ENCODE assay signal across 9 cellular contexts in the genomic region with DNA sequence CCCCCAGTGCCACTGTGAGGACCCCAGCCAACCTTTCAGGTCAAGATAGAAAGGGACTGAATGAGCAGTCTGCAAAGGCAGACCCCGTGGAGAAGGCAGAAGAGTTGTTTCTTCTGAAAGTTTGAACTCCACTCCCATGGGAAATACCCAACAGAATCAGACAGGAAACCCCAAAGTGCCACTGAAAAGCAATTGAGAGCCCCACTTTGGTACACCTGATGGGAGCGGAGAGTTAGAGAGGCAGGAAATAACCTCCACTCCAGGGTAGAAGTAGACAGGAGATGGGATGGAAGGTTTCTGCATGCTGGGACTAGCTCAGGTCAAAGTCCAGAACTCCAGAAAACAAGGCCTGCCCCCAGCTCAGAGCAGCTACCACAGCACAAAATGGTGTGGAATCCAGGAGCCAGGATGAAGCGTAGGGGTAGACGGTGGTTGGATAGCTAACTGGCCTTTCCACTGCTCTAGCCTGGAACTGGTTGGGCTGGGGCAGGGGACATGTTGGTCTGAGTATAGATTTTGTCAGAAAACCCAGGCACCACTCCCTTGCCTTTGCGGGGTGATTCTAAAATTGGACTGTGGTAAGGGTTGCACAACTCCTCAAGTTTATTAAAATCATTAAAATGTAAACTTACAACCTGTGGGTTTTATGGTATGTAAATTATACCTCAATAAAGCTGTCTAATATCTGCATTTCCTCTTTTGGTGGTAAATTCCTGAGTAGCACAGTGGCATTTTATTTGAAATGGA. TPM values are rescaled to one million over a fixed set of nuclear protein-coding genes. Genes with fewer than 3 reads are reported as not detected.
DNase-seq lines count a peak whose midpoint lies in the region; ATAC-seq lines count a peak whose summit lies in the region.
"Had no signal": no experiment of that assay in that cellular context is flagged by ENCODE, and none has a peak within 500 bp of the region (broad histone marks: within the 10 kb centered on the region; RNA-seq: fewer than 3 reads in every experiment).

No MANE protein-coding gene starts in this region.

- peak overlapping the region; percentile 57 for H3K27ac ChIP-seq in BLaER1

- H3K4me3 Mint-ChIP-seq in activated CD4-positive, alpha-beta memory T cell treated with anti-CD3 and anti-CD28 coated beads, Interleukin-2, amount 10 ng/mL, durations not matched to agents 7 days and 5 days = no peak overlapping the region

- peaks cover 22% of the 10 kb centered on the region for H3K36me3 Mint-ChIP-seq in activated CD4-positive, alpha-beta memory T cell treated with anti-CD3 and anti-CD28 coated beads, Interleukin-2, amount 10 ng/mL, durations not matched to agents 7 days and 5 days (ENCODE audit: low read depth)

- H3K4me1 ChIP-seq in BLaER1 = peaks cover 78% of the 10 kb centered on the region

- no peaks in the 10 kb centered on the region for H3K9me3 Mint-ChIP-seq in activated CD4-positive, alpha-beta memory T cell treated with anti-CD3 and anti-CD28 coated beads, Interleukin-2, amount 10 ng/mL, durations not matched to agents 7 days and 5 days

- H3K27me3 Mint-ChIP-seq in activated CD4-positive, alpha-beta memory T cell treated with anti-CD3 and anti-CD28 coated beads, Interleukin-2, amount 10 ng/mL, durations not matched to agents 7 days and 5 days = no peaks in the 10 kb centered on the region

- H3K36me3 ChIP-seq in BLaER1 = peaks cover 10% of the 10 kb centered on the region

- H3K4me1 Mint-ChIP-seq in activated CD4-positive, alpha-beta memory T cell treated with anti-CD3 and anti-CD28 coated beads, Interleukin-2, amount 10 ng/mL, durations not matched to agents 7 days and 5 days = peaks cover 28% of the 10 kb centered on the region

- peak overlapping the region; percentile 3; the same call in 1 of the 2 replicates for H3K4me3 ChIP-seq in BLaER1
- H3K4me3 ChIP-seq: skin epidermis had no signal

- DNase-seq in HPDE6-E6E7 (ENCODE audit: extremely low spot score) = peak; percentile 55
- no peak for DNase-seq in activated CD4-positive, alpha-beta memory T cell treated with anti-CD3 and anti-CD28 coated beads, Interleukin-2, amount 10 ng/mL, durations not matched to agents 7 days and 5 days
- peak; percentile 60 for DNase-seq in left lobe of liver (ENCODE audit: low spot score)
- DNase-seq in dedifferentiated amniotic fluid mesenchymal stem cell (ENCODE audit: extremely low spot score) = no peak
- DNase-seq in COLO829 (ENCODE audit: low spot score) = no peak
- DNase-seq in stimulated activated CD4-positive, alpha-beta T cell treated with anti-CD3 and anti-CD28 coated beads, Interleukin-4, amount 100 ng/mL, for 1 hour = no peak

- POLR2A ChIA-PET in activated CD4-positive, alpha-beta memory T cell treated with anti-CD3 and anti-CD28 coated beads, Interleukin-2, amount 10 ng/mL, durations not matched to agents 7 days and 5 days (lab: Charles Lee) = interaction anchor here (1.1 to 8.4 kb wide), 10 partner anchors 8 to 318 kb away, joined by 4 to 111 read pairs (median 44); a partner anchor contains a TSS

- no peaks in the 10 kb centered on the region for H3K9me3 ChIP-seq in BLaER1

- peaks cover 34% of the 10 kb centered on the region for H4K20me1 ChIP-seq in BLaER1

- CTCF ChIA-PET in activated CD4-positive, alpha-beta memory T cell treated with anti-CD3 and anti-CD28 coated beads, Interleukin-2, amount 10 ng/mL, durations not matched to agents 7 days and 5 days (lab: Charles Lee) = interaction anchor here (0.9 to 1.5 kb wide), 4 partner anchors 70 to 153 kb away, joined by 3 to 5 read pairs (median 4); no protein-coding TSS in a partner anchor

- peak overlapping the region; percentile 18 for H3K27ac Mint-ChIP-seq in activated CD4-positive, alpha-beta memory T cell treated with anti-CD3 and anti-CD28 coated beads, Interleukin-2, amount 10 ng/mL, durations not matched to agents 7 days and 5 days

- peak; percentile 7 for ATAC-seq in left lobe of liver
- ATAC-seq in GM21786 (IDR thresholded peaks at IDR 0.05; ENCODE audit: unreplicated experiment) = no peak

- peak overlapping the region; percentile 83 for H3K4me2 ChIP-seq in BLaER1

- no peaks in the 10 kb centered on the region for H3K27me3 ChIP-seq in BLaER1

- peak overlapping the region; percentile 40; the same call in 1 of the 2 replicates for H3K9ac ChIP-seq in BLaER1

RNA-seq across cellular contexts. Expression of a gene that starts 1.9 kb away (rescaled TPM):
- total RNA-seq in activated CD4-positive, alpha-beta memory T cell treated with anti-CD3 and anti-CD28 coated beads, Interleukin-2, amount 10 ng/mL, durations not matched to agents 7 days and 5 days = 10 to 100 TPM; 46.3 to 48.1 TPM
- total RNA-seq in left lobe of liver = 38.1 TPM

RNA-seq across cellular contexts. Expression of a gene that starts 37.4 kb away (rescaled TPM):
- 10 to 100 TPM; 63.9 to 66.2 TPM for total RNA-seq in activated CD4-positive, alpha-beta memory T cell treated with anti-CD3 and anti-CD28 coated beads, Interleukin-2, amount 10 ng/mL, durations not matched to agents 7 days and 5 days
- total RNA-seq in left lobe of liver = 8.5 TPM

Comparison
In these comparisons a context has a peak if more than half of its experiments do, and no peak if none do; other contexts are left out.
1. DNase-seq: peak in HPDE6-E6E7 (single experiment) and left lobe of liver (single experiment); none in activated CD4-positive, alpha-beta memory T cell treated with anti-CD3 and anti-CD28 coated beads, Interleukin-2, amount 10 ng/mL, durations not matched to agents 7 days and 5 days (single experiment), dedifferentiated amniotic fluid mesenchymal stem cell (single experiment), COLO829 (single experiment) and stimulated activated CD4-positive, alpha-beta T cell treated with anti-CD3 and anti-CD28 coated beads, Interleukin-4, amount 100 ng/mL, for 1 hour (single experiment).